ENCODE assay signal across 8 cellular contexts in the genomic region with DNA sequence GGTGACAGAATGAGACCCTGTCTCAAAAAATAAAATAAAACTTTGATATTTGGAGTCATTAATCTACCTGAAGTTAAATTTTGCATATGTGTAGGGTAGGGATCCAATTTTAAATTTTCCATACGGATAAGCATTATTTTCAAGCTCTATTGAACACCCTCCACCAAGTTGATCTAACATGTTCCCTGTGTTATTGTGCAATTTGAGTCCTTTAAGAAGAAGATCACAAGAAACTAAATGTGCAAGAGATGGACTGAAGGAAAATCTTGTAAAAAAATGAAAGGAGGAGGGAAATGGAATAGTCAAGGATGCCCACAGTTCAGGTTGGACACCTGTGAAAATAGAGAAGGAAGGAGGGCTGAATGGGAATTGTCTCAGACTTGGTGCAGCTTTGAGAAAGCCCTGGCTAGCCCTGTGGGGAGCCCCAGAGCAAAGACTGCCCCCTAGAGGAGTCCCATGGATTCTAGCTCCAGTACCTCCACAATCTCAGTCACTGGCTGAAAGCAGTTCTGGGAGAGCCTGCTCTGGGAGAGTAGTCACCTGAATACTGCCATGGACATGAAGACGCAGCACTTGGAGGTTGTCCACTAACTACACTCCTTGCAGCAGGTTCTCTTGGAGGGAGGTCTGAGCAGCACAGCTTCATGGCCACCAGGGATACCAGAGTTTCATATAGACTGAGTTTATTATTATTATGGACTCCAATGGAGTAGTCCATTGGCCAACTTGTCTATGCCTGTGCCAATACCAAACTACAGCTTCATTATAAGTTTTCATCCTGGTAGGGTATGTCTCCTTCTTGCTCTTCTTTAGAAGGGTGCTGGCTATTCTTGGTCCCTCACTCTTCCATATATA. TPM values are rescaled to one million over a fixed set of nuclear protein-coding genes. Genes with fewer than 3 reads are reported as not detected.
DNase-seq lines count a peak whose midpoint lies in the region; ATAC-seq and TF ChIP-seq lines count a peak whose summit lies in the region.

No MANE protein-coding gene starts in this region.

- no peak overlapping the region for H3K27ac ChIP-seq in IMR-90 (ENCODE audit: insufficient read depth, low read length)

- H2AK5ac ChIP-seq in IMR-90 (ENCODE audit: low read depth, low read length): no peak overlapping the region

- H3K79me1 ChIP-seq in IMR-90 (ENCODE audit: low read depth in 1 of 2, low read length in 2 of 2): peaks cover 3 to 12% of the 10 kb centered on the region in 2 experiments; a peak in 2 of 4 replicates

- no peaks in the 10 kb centered on the region for H3K9me3 Mint-ChIP-seq in activated CD8-positive, alpha-beta T cell treated with anti-CD3 and anti-CD28 coated beads for 36 hours
- peaks cover 6% of the 10 kb centered on the region for H3K9me3 Mint-ChIP-seq in mesothelial cell of epicardium
- no peaks in the 10 kb centered on the region for H3K9me3 Mint-ChIP-seq in stimulated activated memory B cell treated with anti-CD40 and anti-IgM and Interleukin-4, amounts not matched to agents 10 μg/mL and 1 μg/mL and 100 μg/mL, for 72 hours

- H3K4ac ChIP-seq in IMR-90 (ENCODE audit: low read depth, low read length): no peak overlapping the region

- no peak overlapping the region for H3K4me3 ChIP-seq in IMR-90 (ENCODE audit: insufficient read depth, low read depth, low read length)

- H3K4me1 Mint-ChIP-seq in activated CD8-positive, alpha-beta T cell treated with anti-CD3 and anti-CD28 coated beads for 36 hours (ENCODE audit: low read depth): peaks cover 18% of the 10 kb centered on the region
- peaks cover 4% of the 10 kb centered on the region for H3K4me1 Mint-ChIP-seq in mesothelial cell of epicardium
- peaks cover 5% of the 10 kb centered on the region for H3K4me1 Mint-ChIP-seq in stimulated activated memory B cell treated with anti-CD40 and anti-IgM and Interleukin-4, amounts not matched to agents 10 μg/mL and 1 μg/mL and 100 μg/mL, for 72 hours

- no peak overlapping the region for H2BK15ac ChIP-seq in IMR-90 (ENCODE audit: low read depth, low read length)

- no peak overlapping the region for H4K91ac ChIP-seq in IMR-90 (ENCODE audit: insufficient read depth, low read depth, low read length)

- no peak overlapping the region for H3K4me2 ChIP-seq in IMR-90 (ENCODE audit: low read depth, low read length)

- H2AK9ac ChIP-seq in IMR-90 (replicated peaks; ENCODE audit: low read depth, low read length, poor library complexity): no peak overlapping the region

- BruUV-seq in IMR-90 (replicated peaks; lab: Mats Ljungman, UMichigan): no TSS peak

- POLR2A ChIA-PET in IMR-90 (lab: Charles Lee; ENCODE audit: unreplicated experiment): no interaction called here
- POLR2A ChIA-PET in activated CD8-positive, alpha-beta T cell treated with anti-CD3 and anti-CD28 coated beads for 36 hours (lab: Charles Lee): interaction anchor here (0.5 kb wide), 1 partner anchor 17 kb away, joined by 3 read pairs; no protein-coding TSS in a partner anchor

- H2BK20ac ChIP-seq in IMR-90 (ENCODE audit: low read depth, low read length): no peak overlapping the region

- H3K27ac Mint-ChIP-seq in activated CD8-positive, alpha-beta T cell treated with anti-CD3 and anti-CD28 coated beads for 36 hours: no peak overlapping the region
- no peak overlapping the region for H3K27ac Mint-ChIP-seq in mesothelial cell of epicardium
- no peak overlapping the region for H3K27ac Mint-ChIP-seq in stimulated activated memory B cell treated with anti-CD40 and anti-IgM and Interleukin-4, amounts not matched to agents 10 μg/mL and 1 μg/mL and 100 μg/mL, for 72 hours

- H3K18ac ChIP-seq in IMR-90 (ENCODE audit: low read depth, low read length): no peak overlapping the region

- no peak overlapping the region for H3K14ac ChIP-seq in IMR-90 (replicated peaks; ENCODE audit: low read depth, low read length)

- no peaks in the 10 kb centered on the region for H3K4me1 ChIP-seq in IMR-90 (ENCODE audit: control insufficient read depth, insufficient read depth, low read length)

- H3K36me3 Mint-ChIP-seq in activated CD8-positive, alpha-beta T cell treated with anti-CD3 and anti-CD28 coated beads for 36 hours (ENCODE audit: low read depth): peaks cover 25% of the 10 kb centered on the region
- H3K36me3 Mint-ChIP-seq in mesothelial cell of epicardium: peaks cover 5% of the 10 kb centered on the region
- peaks cover 6% of the 10 kb centered on the region for H3K36me3 Mint-ChIP-seq in stimulated activated memory B cell treated with anti-CD40 and anti-IgM and Interleukin-4, amounts not matched to agents 10 μg/mL and 1 μg/mL and 100 μg/mL, for 72 hours

- no peak overlapping the region for H3K23ac ChIP-seq in IMR-90 (ENCODE audit: low read depth, low read length)

- no peaks in the 10 kb centered on the region for H4K20me1 ChIP-seq in IMR-90 (ENCODE audit: insufficient read depth, low read length)

- ATAC-seq in IMR-90 (ENCODE audit: low read depth): peak; percentile 92
- peak; percentile 91 for ATAC-seq in activated CD8-positive, alpha-beta T cell treated with anti-CD3 and anti-CD28 coated beads for 36 hours
- ATAC-seq in stimulated activated memory B cell treated with anti-CD40 and anti-IgM and Interleukin-4, amounts not matched to agents 10 μg/mL and 1 μg/mL and 100 μg/mL, for 72 hours: no peak
- no peak for ATAC-seq in GM21528 (IDR thresholded peaks at IDR 0.05; ENCODE audit: low FRiP score, unreplicated experiment)

- no peak overlapping the region for H2BK5ac ChIP-seq in IMR-90 (ENCODE audit: low read depth, low read length, poor library complexity, severe bottlenecking)

- no peaks in the 10 kb centered on the region; the same call in 1 of the 2 replicates for H3K36me3 ChIP-seq in IMR-90 (ENCODE audit: control insufficient read depth, insufficient read depth, low read length)

- CTCF ChIA-PET in IMR-90 (lab: Yijun Ruan, JAX): interaction anchor here (0.7 to 1.3 kb wide), 6 partner anchors 14 to 403 kb away, joined by 3 to 6 read pairs (median 3); no protein-coding TSS in a partner anchor
- CTCF ChIA-PET in activated CD8-positive, alpha-beta T cell treated with anti-CD3 and anti-CD28 coated beads for 36 hours (lab: Charles Lee): interaction anchor here (0.6 to 1.6 kb wide), 12 partner anchors 10 to 257 kb away, joined by 3 to 8 read pairs (median 4); no protein-coding TSS in a partner anchor

- no peak overlapping the region for H4K5ac ChIP-seq in IMR-90 (ENCODE audit: low read depth, low read length)

- H4K8ac ChIP-seq in IMR-90 (ENCODE audit: low read depth in 2 of 2, low read length in 2 of 2): no peak overlapping the region

- intact Hi-C loops in IMR-90 (cut with micrococcal nuclease): no loop called here
- intact Hi-C loops in activated CD8-positive, alpha-beta T cell treated with anti-CD3 and anti-CD28 coated beads for 36 hours (cut with micrococcal nuclease): no loop called here

- no peak for TF ChIP-seq POLR2A in IMR-90 (IDR thresholded peaks at IDR 0.05; ENCODE audit: low read depth, low read length)

- no peak overlapping the region for H3K4me3 Mint-ChIP-seq in activated CD8-positive, alpha-beta T cell treated with anti-CD3 and anti-CD28 coated beads for 36 hours
- H3K4me3 Mint-ChIP-seq in mesothelial cell of epicardium: no peak overlapping the region
- H3K4me3 Mint-ChIP-seq in stimulated activated memory B cell treated with anti-CD40 and anti-IgM and Interleukin-4, amounts not matched to agents 10 μg/mL and 1 μg/mL and 100 μg/mL, for 72 hours: no peak overlapping the region

- no peaks in the 10 kb centered on the region for H3K27me3 Mint-ChIP-seq in activated CD8-positive, alpha-beta T cell treated with anti-CD3 and anti-CD28 coated beads for 36 hours
- H3K27me3 Mint-ChIP-seq in mesothelial cell of epicardium (ENCODE audit: low read depth): peaks cover 3% of the 10 kb centered on the region
- no peaks in the 10 kb centered on the region for H3K27me3 Mint-ChIP-seq in stimulated activated memory B cell treated with anti-CD40 and anti-IgM and Interleukin-4, amounts not matched to agents 10 μg/mL and 1 μg/mL and 100 μg/mL, for 72 hours

- 0 out of 2 replicates have a peak, but pooled peaks cover 5% of the 10 kb centered on the region for H3K9me1 ChIP-seq in IMR-90 (ENCODE audit: insufficient read depth, low read length)

- no peaks in the 10 kb centered on the region for H3K9me3 ChIP-seq in IMR-90 (ENCODE audit: control insufficient read depth, insufficient read depth, low read length)

- peak; percentile 44 for TF ChIP-seq RAD21 in IMR-90 (IDR thresholded peaks at IDR 0.05; ENCODE audit: low read length)

- H3K27me3 ChIP-seq in IMR-90 (ENCODE audit: control insufficient read depth, insufficient read depth, low read length): no peaks in the 10 kb centered on the region; the same call in 1 of the 2 replicates

- H2AFZ ChIP-seq in IMR-90 (replicated peaks; ENCODE audit: low read length, poor library complexity): no peak overlapping the region

- dilution Hi-C loops in IMR-90 (cut with HindIII; ENCODE audit: low sequenced_read_pairs, unreplicated experiment): no loop called here

- H3K9ac ChIP-seq in IMR-90 (ENCODE audit: low read depth, low read length): no peak overlapping the region

- no peak overlapping the region for H2BK120ac ChIP-seq in IMR-90 (ENCODE audit: low read depth, low read length)

- no peak overlapping the region for H3K56ac ChIP-seq in IMR-90 (ENCODE audit: extremely low read depth, insufficient read depth, low read length)

- WGBS in IMR-90 (ENCODE audit: extremely low coverage in 2 of 2, insufficient read length in 1 of 2), 2 experiments: no CpG with 5 or more reads among the region's 2 CpGs

- in situ Hi-C loops in IMR-90 (cut with MboI; ENCODE audit: low sequenced_read_pairs): no loop called here

- peak; percentile 58 for TF ChIP-seq CTCF in IMR-90 (conservative IDR thresholded peaks at IDR 0.05; ENCODE audit: low read depth, low read length)
- TF ChIP-seq CTCF in activated CD8-positive, alpha-beta T cell treated with anti-CD3 and anti-CD28 coated beads for 36 hours (IDR thresholded peaks at IDR 0.05): peak; percentile 67
- no peak for TF ChIP-seq CTCF in mesothelial cell of epicardium (IDR thresholded peaks at IDR 0.05; ENCODE audit: unreplicated experiment)

- DNase-seq in ELR (ENCODE audit: low read depth): peak; percentile 49
- DNase-seq in IMR-90: no peak
- peak; percentile 65 for DNase-seq in activated CD8-positive, alpha-beta T cell treated with anti-CD3 and anti-CD28 coated beads for 36 hours
- peak; percentile 65 for DNase-seq in islet precursor cell
- DNase-seq in mesothelial cell of epicardium (ENCODE audit: low spot score in 2 of 2, unreplicated experiment in 2 of 2): no peak
- DNase-seq in retina: no peak

RNA-seq across cellular contexts. Expression of gene TIAL1, which starts 5.7 kb away (rescaled TPM):
- total RNA-seq in IMR-90 (2012; rRNA removed) (28.0 and 44.2 TPM in 2 replicates), mesothelial cell of epicardium (191 to 204 TPM (median 192 TPM) in 3 replicates)
- 62.9 and 83.5 TPM in 2 replicates for polyA plus RNA-seq in IMR-90 (2012; rRNA removed)
- 14.1 and 19.3 TPM in 2 replicates for polyA plus RNA-seq in IMR-90 (2012; cell fraction: cytosol; rRNA removed)
- 63.6 and 388 TPM in 2 replicates for polyA plus RNA-seq in IMR-90 (2012; cell fraction: nucleus; rRNA removed; ENCODE audit: low replicate concordance)
- 100 to 1,000 TPM; 200 to 204 TPM for total RNA-seq in activated CD8-positive, alpha-beta T cell treated with anti-CD3 and anti-CD28 coated beads for 36 hours

RNA-seq across cellular contexts. Expression of gene BAG3, which starts 48.7 kb away (rescaled TPM):
- total RNA-seq in IMR-90 (2012; rRNA removed): 5.4 and 5.8 TPM in 2 replicates
- 38.4 and 42.5 TPM in 2 replicates for polyA plus RNA-seq in IMR-90 (2012; rRNA removed)
- 32.2 and 47.6 TPM in 2 replicates for polyA plus RNA-seq in IMR-90 (2012; cell fraction: cytosol; rRNA removed)
- 21.0 and 35.9 TPM in 2 replicates for polyA plus RNA-seq in IMR-90 (2012; cell fraction: nucleus; rRNA removed; ENCODE audit: low replicate concordance)
- 10 to 100 TPM; 13.4 to 14.3 TPM for total RNA-seq in activated CD8-positive, alpha-beta T cell treated with anti-CD3 and anti-CD28 coated beads for 36 hours
- 22.2 to 23.3 TPM (median 23.0 TPM) in 3 replicates for total RNA-seq in mesothelial cell of epicardium

RNA-seq across cellular contexts. Expression of gene RGS10, which starts 59.9 kb away (rescaled TPM):
- total RNA-seq in IMR-90 (2012; rRNA removed) (35.3 and 55.5 TPM in 2 replicates), mesothelial cell of epicardium (15.4 to 17.4 TPM (median 16.7 TPM) in 3 replicates)
- polyA plus RNA-seq in IMR-90 (2012; rRNA removed): 77.0 and 89.7 TPM in 2 replicates
- 29.0 and 54.5 TPM in 2 replicates for polyA plus RNA-seq in IMR-90 (2012; cell fraction: cytosol; rRNA removed)
- 9.4 and 39.2 TPM in 2 replicates for polyA plus RNA-seq in IMR-90 (2012; cell fraction: nucleus; rRNA removed; ENCODE audit: low replicate concordance)
- total RNA-seq in activated CD8-positive, alpha-beta T cell treated with anti-CD3 and anti-CD28 coated beads for 36 hours: 100 to 1,000 TPM; 207 to 220 TPM

Comparison
In these comparisons a context has a peak if more than half of its experiments do, and no peak if none do; other contexts are left out.
1. DNase-seq: peak in ELR (single experiment), activated CD8-positive, alpha-beta T cell treated with anti-CD3 and anti-CD28 coated beads for 36 hours (single experiment) and islet precursor cell (single experiment); none in IMR-90 (single experiment), mesothelial cell of epicardium (0 of 2) and retina (single experiment).
2. ATAC-seq: peak in IMR-90 (single experiment) and activated CD8-positive, alpha-beta T cell treated with anti-CD3 and anti-CD28 coated beads for 36 hours (single experiment); none in stimulated activated memory B cell treated with anti-CD40 and anti-IgM and Interleukin-4, amounts not matched to agents 10 μg/mL and 1 μg/mL and 100 μg/mL, for 72 hours (single experiment) and GM21528 (single experiment).